19 cellular contexts compared by ENCODE assay signal in genomic region chr2:233487748-233488345, GRCh38.
DNase-seq lines count a peak whose midpoint lies in the region; FAIRE-seq and TF ChIP-seq lines count a peak whose summit lies in the region.
"Had no signal": no experiment of that assay in that cellular context is flagged by ENCODE, and none has a peak within 500 bp of the region (broad histone marks: within the 10 kb centered on the region; RNA-seq: fewer than 3 reads in every experiment).

No MANE protein-coding gene starts in this region.

- H3K27ac Mint-ChIP-seq in CD8-positive, alpha-beta memory T cell = peak overlapping the region in 2 of 8 donors; percentile 24 to 42
- H3K27ac Mint-ChIP-seq: activated B cell treated with CpG ODN at 0.5 μM for 24 hours; activated T-helper 17 cell treated with anti-CD3 and anti-CD28 coated beads, Interleukin-2, amount 50 U/mL, for 72 hours; B cell; neural progenitor cell; T-helper 1 cell treated with Interleukin-12 subunit alpha and Interleukin-12 subunit beta and Interleukin-4 antibody, amounts not matched to agents 30 μg/mL and 1 μg/mL, for 36 hours had no signal

- 90 to 93% (median 92%) methylated on average over 9 of the region's 9 CpGs for WGBS in small intestine, 3 donors

- no peak overlapping the region for H3K4me3 Mint-ChIP-seq in CD8-positive, alpha-beta memory T cell
- H3K4me3 Mint-ChIP-seq: activated B cell treated with CpG ODN at 0.5 μM for 24 hours; activated T-helper 17 cell treated with anti-CD3 and anti-CD28 coated beads, Interleukin-2, amount 50 U/mL, for 72 hours; B cell; neural progenitor cell; T-helper 1 cell treated with Interleukin-12 subunit alpha and Interleukin-12 subunit beta and Interleukin-4 antibody, amounts not matched to agents 30 μg/mL and 1 μg/mL, for 36 hours had no signal

- H3K27me3 ChIP-seq in SJSA1 (replicated peaks) (no peaks in the 10 kb centered on the region), fibroblast of lung (ENCODE audit: control insufficient read depth, insufficient read depth, low read length) (no peaks in the 10 kb centered on the region), skeletal muscle satellite cell (ENCODE audit: control insufficient read depth, insufficient read depth, low read length) (no peaks in the 10 kb centered on the region), small intestine (ENCODE audit: control insufficient read depth in 2 of 2, insufficient read depth in 2 of 2, low read length in 2 of 2) (no peaks in the 10 kb centered on the region)
- no peaks in the 10 kb centered on the region for H3K27me3 ChIP-seq in CD8-positive, alpha-beta memory T cell (ENCODE audit: insufficient read depth, low read length, poor library complexity, severe bottlenecking)
- H3K27me3 ChIP-seq: MG63, neural progenitor cell had no signal

- H3K9me3 Mint-ChIP-seq in CD8-positive, alpha-beta memory T cell = no peaks in the 10 kb centered on the region
- H3K9me3 Mint-ChIP-seq: activated B cell treated with CpG ODN at 0.5 μM for 24 hours; activated T-helper 17 cell treated with anti-CD3 and anti-CD28 coated beads, Interleukin-2, amount 50 U/mL, for 72 hours; T-helper 1 cell treated with Interleukin-12 subunit alpha and Interleukin-12 subunit beta and Interleukin-4 antibody, amounts not matched to agents 30 μg/mL and 1 μg/mL, for 36 hours had no signal

- no peak for TF ChIP-seq CTCF in fibroblast of lung (conservative IDR thresholded peaks at IDR 0.05 in 1 of 2, IDR thresholded peaks at IDR 0.05 in 1 of 2; ENCODE audit: low read depth in 1 of 2, low read length in 2 of 2)

- POLR2A ChIA-PET in CD8-positive, alpha-beta memory T cell (lab: Charles Lee) = no interaction called here

- H4K20me1 ChIP-seq in fibroblast of lung (ENCODE audit: control insufficient read depth, extremely low read depth, insufficient read depth, low read length) = no peaks in the 10 kb centered on the region

- intact Hi-C loops in posterior cingulate gyrus (cut with DNase I) = no loop called here

- H3K4me1 Mint-ChIP-seq in CD8-positive, alpha-beta memory T cell = no peaks in the 10 kb centered on the region
- H3K4me1 Mint-ChIP-seq: activated T-helper 17 cell treated with anti-CD3 and anti-CD28 coated beads, Interleukin-2, amount 50 U/mL, for 72 hours had no signal

- H3K27ac ChIP-seq in SJSA1 = peak overlapping the region; percentile 84
- no peak overlapping the region for H3K27ac ChIP-seq in fibroblast of lung (ENCODE audit: insufficient read depth, low read length)
- no peak overlapping the region for H3K27ac ChIP-seq in small intestine (ENCODE audit: low read depth in 1 of 2, low read length in 1 of 2)
- no peak overlapping the region for H3K27ac ChIP-seq in CD8-positive, alpha-beta memory T cell (ENCODE audit: low read depth, low read length)
- H3K27ac ChIP-seq: neural progenitor cell had no signal

- peaks cover 0 to 2% of the 10 kb centered on the region in 2 donors for H3K27me3 Mint-ChIP-seq in CD8-positive, alpha-beta memory T cell
- H3K27me3 Mint-ChIP-seq: activated B cell treated with CpG ODN at 0.5 μM for 24 hours; activated T-helper 17 cell treated with anti-CD3 and anti-CD28 coated beads, Interleukin-2, amount 50 U/mL, for 72 hours; B cell had no signal

- H3K4me1 ChIP-seq in SJSA1 (replicated peaks) (peaks cover 45% of the 10 kb centered on the region), fibroblast of lung (ENCODE audit: control insufficient read depth, extremely low read depth, insufficient read depth, low read length) (peaks cover 15% of the 10 kb centered on the region), skeletal muscle satellite cell (ENCODE audit: control insufficient read depth, insufficient read depth, low read length) (peaks cover 39% of the 10 kb centered on the region), small intestine (ENCODE audit: control insufficient read depth in 2 of 2, insufficient read depth in 1 of 2, low read depth in 1 of 2, low read length in 1 of 2) (no peaks in the 10 kb centered on the region)
- H3K4me1 ChIP-seq in CD8-positive, alpha-beta memory T cell (ENCODE audit: insufficient read depth, low read length) = no peaks in the 10 kb centered on the region
- H3K4me1 ChIP-seq: neural progenitor cell had no signal

- no peak for FAIRE-seq in small intestine (lab: Jason Lieb, UNC)

- peaks cover 15 to 62% (median 19%) of the 10 kb centered on the region in 3 donors for H3K36me3 Mint-ChIP-seq in CD8-positive, alpha-beta memory T cell

- DNase-seq in Daoy (ENCODE audit: low read depth) (peak; percentile 51), SJSA1 (ENCODE audit: low read depth in 1 of 2, low spot score in 2 of 2) (no peak), fibroblast of lung (ENCODE audit: low read depth in 2 of 2) (peak; percentile 5 to 62), posterior cingulate gyrus (no peak), small intestine (no peak), DMS153 treated with DMSO at 0.1 percent for 48 hours (lab: John Stamatoyannopoulos, UW; ENCODE audit: unreplicated experiment) (no peak)
- no peak for DNase-seq in CD8-positive, alpha-beta memory T cell
- DNase-seq: activated B cell treated with CpG ODN at 0.5 μM for 24 hours; cortex of kidney; NCI-H1694 treated with DMSO at 0.1 percent for 48 hours; NCI-H526 treated with DMSO at 0.1 percent for 48 hours; stimulated activated CD4-positive, alpha-beta T cell treated with anti-CD3 and anti-CD28 coated beads, Interleukin-2, amount 100 ng/mL, for 24 hours had no signal

- H3K4me2 ChIP-seq in fibroblast of lung (ENCODE audit: extremely low read depth, insufficient read depth, low read length) = no peak overlapping the region
- H3K4me2 ChIP-seq in skeletal muscle satellite cell (ENCODE audit: low read length) = peak overlapping the region; percentile 62
- H3K4me2 ChIP-seq: neural progenitor cell had no signal

- no peak overlapping the region for H2AFZ ChIP-seq in fibroblast of lung (ENCODE audit: low read length)
- H2AFZ ChIP-seq: neural progenitor cell had no signal

- H3K79me2 ChIP-seq in fibroblast of lung (ENCODE audit: control insufficient read depth, insufficient read depth, low read length) = no peaks in the 10 kb centered on the region

- CTCF ChIA-PET in CD8-positive, alpha-beta memory T cell (lab: Charles Lee) = no interaction called here

- H3K4me3 ChIP-seq in SJSA1 = no peak overlapping the region
- no peak overlapping the region for H3K4me3 ChIP-seq in fibroblast of lung (replicated peaks in 1 of 4; ENCODE audit: control extremely low read depth in 1 of 4, insufficient read depth in 1 of 4, low read depth in 3 of 4, low read length in 4 of 4)
- no peak overlapping the region for H3K4me3 ChIP-seq in skeletal muscle satellite cell (ENCODE audit: low read length)
- no peak overlapping the region for H3K4me3 ChIP-seq in small intestine (ENCODE audit: low read depth in 1 of 2, low read length in 2 of 2)
- H3K4me3 ChIP-seq in CD8-positive, alpha-beta memory T cell (ENCODE audit: low read length) = no peak overlapping the region
- H3K4me3 ChIP-seq: HAP-1, MG63, neural progenitor cell had no signal

- no peaks in the 10 kb centered on the region for H3K9me3 ChIP-seq in SJSA1 (replicated peaks)
- no peaks in the 10 kb centered on the region for H3K9me3 ChIP-seq in fibroblast of lung (ENCODE audit: control insufficient read depth, insufficient read depth, low read depth, low read length)
- H3K9me3 ChIP-seq in skeletal muscle satellite cell (replicated peaks; ENCODE audit: low read length) = no peaks in the 10 kb centered on the region
- H3K9me3 ChIP-seq in small intestine (ENCODE audit: control insufficient read depth, low read depth) = no peaks in the 10 kb centered on the region
- H3K9me3 ChIP-seq in CD8-positive, alpha-beta memory T cell (ENCODE audit: low read length) = no peaks in the 10 kb centered on the region
- H3K9me3 ChIP-seq: HAP-1, MG63 had no signal

- H3K36me3 ChIP-seq in SJSA1 (peaks cover 38% of the 10 kb centered on the region), fibroblast of lung (ENCODE audit: control insufficient read depth, insufficient read depth, low read length) (peaks cover 3% of the 10 kb centered on the region), skeletal muscle satellite cell (ENCODE audit: insufficient read depth, low read length) (peaks cover 30% of the 10 kb centered on the region), small intestine (ENCODE audit: control insufficient read depth in 2 of 2, insufficient read depth in 2 of 2, low read length in 2 of 2) (peaks cover 5 to 8% of the 10 kb centered on the region in 2 donors)
- peaks cover 8% of the 10 kb centered on the region for H3K36me3 ChIP-seq in CD8-positive, alpha-beta memory T cell (ENCODE audit: insufficient read depth, low read length)
- H3K36me3 ChIP-seq: neural progenitor cell had no signal

- H3K9ac ChIP-seq in fibroblast of lung (ENCODE audit: insufficient read depth, low read length) (no peak overlapping the region), skeletal muscle satellite cell (ENCODE audit: low read depth, low read length) (peak overlapping the region; percentile 60)
- H3K9ac ChIP-seq: neural progenitor cell had no signal

Comparison
In these comparisons a context has a peak if more than half of its experiments do, and no peak if none do; other contexts are left out.
1. DNase-seq: peak in Daoy (single experiment) and fibroblast of lung (2 of 2); none in SJSA1 (0 of 2), posterior cingulate gyrus (0 of 10), small intestine (single experiment), DMS153 treated with DMSO at 0.1 percent for 48 hours (single experiment) and CD8-positive, alpha-beta memory T cell (0 of 5).